Comparison of ENCODE assay signal across 1 cellular context in the genomic region with DNA sequence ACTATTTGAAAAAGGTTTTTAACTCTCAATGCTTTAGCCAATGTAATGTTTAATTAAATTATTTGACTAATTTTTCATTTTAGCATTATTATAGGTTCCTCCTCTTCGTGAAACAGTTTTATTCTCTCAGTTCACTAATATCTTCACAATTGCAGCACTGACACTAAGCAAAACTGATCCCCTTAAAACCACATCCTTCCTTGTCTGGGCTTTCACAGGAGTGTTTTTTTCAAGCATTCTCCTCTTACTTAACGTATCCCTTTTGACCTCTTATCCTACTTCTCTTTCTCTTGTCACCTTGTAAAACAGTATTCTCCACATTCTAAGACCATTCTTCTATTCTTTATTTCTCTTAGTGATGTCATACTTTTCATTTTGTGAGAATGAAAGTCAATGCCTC.
TF ChIP-seq lines count a peak whose summit lies in the region.

No MANE protein-coding gene starts in this region.

TF ChIP-seq in K562, 482 proteins besides CTCF, POLR2A, EP300 and RAD21 (continued from another document):
- TF ChIP-seq, protein P1, sequence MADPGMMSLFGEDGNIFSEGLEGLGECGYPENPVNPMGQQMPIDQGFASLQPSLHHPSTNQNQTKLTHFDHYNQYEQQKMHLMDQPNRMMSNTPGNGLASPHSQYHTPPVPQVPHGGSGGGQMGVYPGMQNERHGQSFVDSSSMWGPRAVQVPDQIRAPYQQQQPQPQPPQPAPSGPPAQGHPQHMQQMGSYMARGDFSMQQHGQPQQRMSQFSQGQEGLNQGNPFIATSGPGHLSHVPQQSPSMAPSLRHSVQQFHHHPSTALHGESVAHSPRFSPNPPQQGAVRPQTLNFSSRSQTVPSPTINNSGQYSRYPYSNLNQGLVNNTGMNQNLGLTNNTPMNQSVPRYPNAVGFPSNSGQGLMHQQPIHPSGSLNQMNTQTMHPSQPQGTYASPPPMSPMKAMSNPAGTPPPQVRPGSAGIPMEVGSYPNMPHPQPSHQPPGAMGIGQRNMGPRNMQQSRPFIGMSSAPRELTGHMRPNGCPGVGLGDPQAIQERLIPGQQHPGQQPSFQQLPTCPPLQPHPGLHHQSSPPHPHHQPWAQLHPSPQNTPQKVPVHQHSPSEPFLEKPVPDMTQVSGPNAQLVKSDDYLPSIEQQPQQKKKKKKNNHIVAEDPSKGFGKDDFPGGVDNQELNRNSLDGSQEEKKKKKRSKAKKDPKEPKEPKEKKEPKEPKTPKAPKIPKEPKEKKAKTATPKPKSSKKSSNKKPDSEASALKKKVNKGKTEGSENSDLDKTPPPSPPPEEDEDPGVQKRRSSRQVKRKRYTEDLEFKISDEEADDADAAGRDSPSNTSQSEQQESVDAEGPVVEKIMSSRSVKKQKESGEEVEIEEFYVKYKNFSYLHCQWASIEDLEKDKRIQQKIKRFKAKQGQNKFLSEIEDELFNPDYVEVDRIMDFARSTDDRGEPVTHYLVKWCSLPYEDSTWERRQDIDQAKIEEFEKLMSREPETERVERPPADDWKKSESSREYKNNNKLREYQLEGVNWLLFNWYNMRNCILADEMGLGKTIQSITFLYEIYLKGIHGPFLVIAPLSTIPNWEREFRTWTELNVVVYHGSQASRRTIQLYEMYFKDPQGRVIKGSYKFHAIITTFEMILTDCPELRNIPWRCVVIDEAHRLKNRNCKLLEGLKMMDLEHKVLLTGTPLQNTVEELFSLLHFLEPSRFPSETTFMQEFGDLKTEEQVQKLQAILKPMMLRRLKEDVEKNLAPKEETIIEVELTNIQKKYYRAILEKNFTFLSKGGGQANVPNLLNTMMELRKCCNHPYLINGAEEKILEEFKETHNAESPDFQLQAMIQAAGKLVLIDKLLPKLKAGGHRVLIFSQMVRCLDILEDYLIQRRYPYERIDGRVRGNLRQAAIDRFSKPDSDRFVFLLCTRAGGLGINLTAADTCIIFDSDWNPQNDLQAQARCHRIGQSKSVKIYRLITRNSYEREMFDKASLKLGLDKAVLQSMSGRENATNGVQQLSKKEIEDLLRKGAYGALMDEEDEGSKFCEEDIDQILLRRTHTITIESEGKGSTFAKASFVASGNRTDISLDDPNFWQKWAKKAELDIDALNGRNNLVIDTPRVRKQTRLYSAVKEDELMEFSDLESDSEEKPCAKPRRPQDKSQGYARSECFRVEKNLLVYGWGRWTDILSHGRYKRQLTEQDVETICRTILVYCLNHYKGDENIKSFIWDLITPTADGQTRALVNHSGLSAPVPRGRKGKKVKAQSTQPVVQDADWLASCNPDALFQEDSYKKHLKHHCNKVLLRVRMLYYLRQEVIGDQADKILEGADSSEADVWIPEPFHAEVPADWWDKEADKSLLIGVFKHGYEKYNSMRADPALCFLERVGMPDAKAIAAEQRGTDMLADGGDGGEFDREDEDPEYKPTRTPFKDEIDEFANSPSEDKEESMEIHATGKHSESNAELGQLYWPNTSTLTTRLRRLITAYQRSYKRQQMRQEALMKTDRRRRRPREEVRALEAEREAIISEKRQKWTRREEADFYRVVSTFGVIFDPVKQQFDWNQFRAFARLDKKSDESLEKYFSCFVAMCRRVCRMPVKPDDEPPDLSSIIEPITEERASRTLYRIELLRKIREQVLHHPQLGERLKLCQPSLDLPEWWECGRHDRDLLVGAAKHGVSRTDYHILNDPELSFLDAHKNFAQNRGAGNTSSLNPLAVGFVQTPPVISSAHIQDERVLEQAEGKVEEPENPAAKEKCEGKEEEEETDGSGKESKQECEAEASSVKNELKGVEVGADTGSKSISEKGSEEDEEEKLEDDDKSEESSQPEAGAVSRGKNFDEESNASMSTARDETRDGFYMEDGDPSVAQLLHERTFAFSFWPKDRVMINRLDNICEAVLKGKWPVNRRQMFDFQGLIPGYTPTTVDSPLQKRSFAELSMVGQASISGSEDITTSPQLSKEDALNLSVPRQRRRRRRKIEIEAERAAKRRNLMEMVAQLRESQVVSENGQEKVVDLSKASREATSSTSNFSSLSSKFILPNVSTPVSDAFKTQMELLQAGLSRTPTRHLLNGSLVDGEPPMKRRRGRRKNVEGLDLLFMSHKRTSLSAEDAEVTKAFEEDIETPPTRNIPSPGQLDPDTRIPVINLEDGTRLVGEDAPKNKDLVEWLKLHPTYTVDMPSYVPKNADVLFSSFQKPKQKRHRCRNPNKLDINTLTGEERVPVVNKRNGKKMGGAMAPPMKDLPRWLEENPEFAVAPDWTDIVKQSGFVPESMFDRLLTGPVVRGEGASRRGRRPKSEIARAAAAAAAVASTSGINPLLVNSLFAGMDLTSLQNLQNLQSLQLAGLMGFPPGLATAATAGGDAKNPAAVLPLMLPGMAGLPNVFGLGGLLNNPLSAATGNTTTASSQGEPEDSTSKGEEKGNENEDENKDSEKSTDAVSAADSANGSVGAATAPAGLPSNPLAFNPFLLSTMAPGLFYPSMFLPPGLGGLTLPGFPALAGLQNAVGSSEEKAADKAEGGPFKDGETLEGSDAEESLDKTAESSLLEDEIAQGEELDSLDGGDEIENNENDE (IDR thresholded peaks at IDR 0.05; ENCODE audit: low read depth, low read length): no peak
- TF ChIP-seq ZNF224 (CRISPR knock-in tag; IDR thresholded peaks at IDR 0.05) (no peak), SLC30A9 (CRISPR knock-in tag; IDR thresholded peaks at IDR 0.05) (no peak), NR1H2 (CRISPR knock-in tag; IDR thresholded peaks at IDR 0.05) (no peak)
